ENCODE assay signal across 24 cellular contexts in the genomic region with DNA sequence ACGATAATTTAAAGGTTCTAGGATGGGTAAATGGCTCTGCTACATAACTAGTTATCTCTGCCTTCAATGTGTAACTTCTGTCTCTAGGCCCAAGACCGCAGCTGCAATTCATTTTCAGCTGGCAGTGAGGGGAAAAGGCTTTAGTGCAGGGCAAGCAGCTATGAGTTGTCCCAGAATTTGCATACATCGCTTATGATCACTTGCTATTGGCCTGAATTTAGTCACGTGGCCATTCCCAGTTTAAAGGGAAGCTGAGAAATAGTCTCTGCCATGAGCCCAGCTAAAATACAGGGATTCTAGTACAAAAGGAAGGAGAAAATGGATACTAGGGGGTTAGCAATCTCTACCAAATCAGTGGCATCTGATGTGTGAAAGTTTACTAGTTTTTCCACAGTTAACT.
DNase-seq lines count a peak whose midpoint lies in the region; ATAC-seq, FAIRE-seq and TF ChIP-seq lines count a peak whose summit lies in the region.
"Had no signal": no experiment of that assay in that cellular context is flagged by ENCODE, and none has a peak within 500 bp of the region (broad histone marks: within the 10 kb centered on the region; RNA-seq: fewer than 3 reads in every experiment).

No MANE protein-coding gene starts in this region.

- no peak overlapping the region for H2BK5ac ChIP-seq in H1 (ENCODE audit: low read depth, low read length)
- H2BK5ac ChIP-seq in mesendoderm (ENCODE audit: low read length) = no peak overlapping the region

- POLR2A ChIA-PET in H1 (lab: Charles Lee; ENCODE audit: partially characterized antibody) = no interaction called here

- H3K79me2 ChIP-seq in H1 (ENCODE audit: control insufficient read depth in 1 of 2, insufficient read depth in 2 of 2, low read length in 2 of 2) = no peaks in the 10 kb centered on the region
- no peaks in the 10 kb centered on the region for H3K79me2 ChIP-seq in mesendoderm (ENCODE audit: control insufficient read depth, insufficient read depth, low read length)
- H3K79me2 ChIP-seq: parathyroid adenoma had no signal

- no peaks in the 10 kb centered on the region for H3K23me2 ChIP-seq in H1 (ENCODE audit: low read depth, low read length)

- in situ Hi-C loops in transverse colon (cut with MboI; ENCODE audit: low pct_ligation_motif_present in 1 of 4, low pct_unique_long_range_greater_than_20kb in 1 of 4, low sequenced_read_pairs in 3 of 4) = no loop called here

- intact Hi-C loops in transverse colon (cut with DNase I; ENCODE audit: low total_unique reads) = no loop called here

- no peak overlapping the region for H3K23ac ChIP-seq in H1 (ENCODE audit: insufficient read length)
- H3K23ac ChIP-seq in mesendoderm (ENCODE audit: low read length) = no peak overlapping the region

- H3K9ac ChIP-seq in H1 (replicated peaks in 1 of 4; ENCODE audit: extremely low read depth in 1 of 4, low read depth in 3 of 4, low read length in 3 of 4) (no peak overlapping the region), mesendoderm (ENCODE audit: low read length) (no peak overlapping the region)
- H3K9ac ChIP-seq: parathyroid adenoma had no signal

- H4K5ac ChIP-seq in H1 (ENCODE audit: insufficient read length, low read depth, low read length) = no peak overlapping the region
- no peak overlapping the region for H4K5ac ChIP-seq in mesendoderm (ENCODE audit: low read length)

- H3K4ac ChIP-seq in H1 (replicated peaks; ENCODE audit: insufficient read length, low read depth, low read length) = no peak overlapping the region
- no peak overlapping the region for H3K4ac ChIP-seq in mesendoderm (ENCODE audit: low read depth, low read length)

- H3K4me1 ChIP-seq in H1 (replicated peaks in 1 of 4; ENCODE audit: control insufficient read depth in 3 of 4, insufficient read depth in 4 of 4, low read length in 3 of 4) = no peaks in the 10 kb centered on the region
- H3K4me1 ChIP-seq in mesendoderm (ENCODE audit: control insufficient read depth, low read depth, low read length) = no peaks in the 10 kb centered on the region
- no peaks in the 10 kb centered on the region for H3K4me1 ChIP-seq in transverse colon
- H3K4me1 ChIP-seq: esophagus squamous epithelium, lower lobe of right lung, parathyroid adenoma had no signal

- H2BK15ac ChIP-seq in H1 (ENCODE audit: low read length) = no peak overlapping the region
- no peak overlapping the region for H2BK15ac ChIP-seq in mesendoderm (replicated peaks; ENCODE audit: low read depth)

- H2BK20ac ChIP-seq in H1 (ENCODE audit: low read length) = no peak overlapping the region

- H3K27me3 ChIP-seq in H1 (replicated peaks in 1 of 4; ENCODE audit: control insufficient read depth in 3 of 4, extremely low read depth in 1 of 4, insufficient read depth in 3 of 4, low read length in 3 of 4) (peaks cover 0 to 1% (median 0%) of the 10 kb centered on the region in 4 experiments; a peak in 1 of 7 replicates), mesendoderm (ENCODE audit: insufficient read depth, low read length, poor library complexity) (no peaks in the 10 kb centered on the region), transverse colon (no peaks in the 10 kb centered on the region)
- H3K27me3 ChIP-seq: esophagus squamous epithelium had no signal

- TF ChIP-seq EP300 in H1 (IDR thresholded peaks at IDR 0.05; ENCODE audit: borderline replicate concordance in 1 of 2, low read depth in 2 of 2, low read length in 2 of 2) = no peak
- no peak for TF ChIP-seq EP300 in transverse colon (IDR thresholded peaks at IDR 0.05; ENCODE audit: low read depth)

- no peak overlapping the region for H2BK12ac ChIP-seq in H1 (ENCODE audit: low read depth, low read length)

- H3K56ac ChIP-seq in H1 (replicated peaks; ENCODE audit: insufficient read length, low read depth, low read length) = no peak overlapping the region
- no peak overlapping the region for H3K56ac ChIP-seq in mesendoderm (ENCODE audit: low read length)

- H4K8ac ChIP-seq in H1 (ENCODE audit: extremely low read depth, insufficient read depth, low read length) (no peak overlapping the region), mesendoderm (ENCODE audit: low read depth, low read length) (no peak overlapping the region)

- H3K4me3 ChIP-seq in H1 (ENCODE audit: extremely low read depth in 1 of 4, insufficient read depth in 2 of 4, low read depth in 3 of 4, low read length in 4 of 4) = no peak overlapping the region
- no peak overlapping the region for H3K4me3 ChIP-seq in mesendoderm (ENCODE audit: low read length)
- no peak overlapping the region for H3K4me3 ChIP-seq in transverse colon
- H3K4me3 ChIP-seq: esophagus squamous epithelium, lower lobe of right lung, SK-N-MC had no signal

- no peak overlapping the region for H4K91ac ChIP-seq in H1 (replicated peaks; ENCODE audit: insufficient read length, low read length)

- TF ChIP-seq POLR2A in H1 (IDR thresholded peaks at IDR 0.05; ENCODE audit: control extremely low read depth in 1 of 2, low read depth in 2 of 2, low read length in 2 of 2) (no peak), transverse colon (IDR thresholded peaks at IDR 0.05) (no peak)

- FAIRE-seq in H1 (lab: Jason Lieb, UNC) = no peak
- FAIRE-seq: endometrium, GM18507, small intestine had no signal

- H3K36me3 ChIP-seq in H1 (ENCODE audit: control insufficient read depth in 2 of 4, insufficient read depth in 4 of 4, low read length in 3 of 4) (no peaks in the 10 kb centered on the region), mesendoderm (ENCODE audit: control insufficient read depth, insufficient read depth, low read length) (no peaks in the 10 kb centered on the region), transverse colon (no peaks in the 10 kb centered on the region)
- H3K36me3 ChIP-seq: esophagus squamous epithelium, lower lobe of right lung had no signal

- H3K18ac ChIP-seq in H1 (ENCODE audit: extremely low read depth, low read length) (no peak overlapping the region), mesendoderm (ENCODE audit: low read length) (no peak overlapping the region)

- DNase-seq in ELR (ENCODE audit: low read depth) = peak; percentile 36
- peak; percentile 12 for DNase-seq in M059J (ENCODE audit: low read depth)
- DNase-seq in H1 (ENCODE audit: low read depth in 1 of 2, low spot score in 2 of 2) = no peak
- DNase-seq in mesendoderm = peak; percentile 10
- no peak for DNase-seq in transverse colon
- no peak for DNase-seq in NK-92 treated with Interleukin-12 subunit alpha and Interleukin-12 subunit beta, amount 100 ng/mL, for 24 hours (lab: John Stamatoyannopoulos, UW)
- DNase-seq in HuH-7 (ENCODE audit: low spot score) = no peak
- DNase-seq: activated CD4-positive, alpha-beta T cell treated with anti-CD3 and anti-CD28 coated beads, Interleukin-2, amount 10 ng/mL, durations not matched to agents 24 days and 14 days; activated naive CD4-positive, alpha-beta T cell; activated T-cell treated with anti-CD3 and anti-CD28 coated beads, Interleukin-2, amount 50 U/mL, for 24 hours; esophagus squamous epithelium; head of caudate nucleus; lower lobe of right lung; NCI-H2029 treated with DMSO at 0.1 percent for 48 hours; NCI-H748 treated with DMSO at 0.1 percent for 48 hours; small intestine; T-helper 2 cell had no signal

- CTCF ChIA-PET in H1 (lab: Charles Lee; ENCODE audit: partially characterized antibody) = interaction anchor here (1.5 to 7.2 kb wide), 2 partner anchors 21 to 28 kb away, joined by 3 to 37 read pairs; no protein-coding TSS in a partner anchor

- H3K79me1 ChIP-seq in H1 (ENCODE audit: low read depth, low read length) (no peaks in the 10 kb centered on the region), mesendoderm (ENCODE audit: low read length) (no peaks in the 10 kb centered on the region)

- no peak for TF ChIP-seq RAD21 in H1 (IDR thresholded peaks at IDR 0.05 in 1 of 2, conservative IDR thresholded peaks at IDR 0.05 in 1 of 2; ENCODE audit: low read depth in 2 of 2, low read length in 2 of 2)

- TF ChIP-seq CTCF in H1 (IDR thresholded peaks at IDR 0.05; ENCODE audit: control extremely low read depth in 1 of 3, insufficient read depth in 1 of 3, low read depth in 1 of 3, low read length in 3 of 3) (no peak), transverse colon (IDR thresholded peaks at IDR 0.05) (no peak)

- H2AK5ac ChIP-seq in H1 (ENCODE audit: low read depth, low read length) = no peak overlapping the region
- H2AK5ac ChIP-seq in mesendoderm (ENCODE audit: low read length) = no peak overlapping the region

- no peak overlapping the region for H2AFZ ChIP-seq in H1 (ENCODE audit: low read length)
- H2AFZ ChIP-seq: parathyroid adenoma had no signal

- no peak for ATAC-seq in activated CD4-positive, CD25-positive, alpha-beta regulatory T cell treated with anti-CD3 and anti-CD28 coated beads, Interleukin-2, amount 50 U/mL, for 24 hours
- ATAC-seq: HCT116, lower lobe of right lung had no signal

- no peak overlapping the region for H3K14ac ChIP-seq in H1 (ENCODE audit: insufficient read length)

- no peak overlapping the region for H3K27ac ChIP-seq in H1 (ENCODE audit: low read depth, low read length)
- H3K27ac ChIP-seq in mesendoderm (ENCODE audit: low read depth, low read length) = no peak overlapping the region
- no peak overlapping the region for H3K27ac ChIP-seq in transverse colon
- H3K27ac ChIP-seq: esophagus squamous epithelium, lower lobe of right lung, parathyroid adenoma, SK-N-MC, VCaP had no signal

- no peaks in the 10 kb centered on the region for H4K20me1 ChIP-seq in H1 (replicated peaks in 1 of 2; ENCODE audit: control insufficient read depth in 1 of 2, insufficient read depth in 2 of 2, low read length in 2 of 2)

- peak overlapping the region; percentile 39 for H2BK120ac ChIP-seq in H1 (replicated peaks; ENCODE audit: low read depth, low read length)
- no peak overlapping the region for H2BK120ac ChIP-seq in mesendoderm (ENCODE audit: low read depth, low read length)

- 92% methylated on average over 4 of the region's 4 CpGs; no CpG with 5 or more reads in 1 of the 2 experiments for WGBS in H1 (ENCODE audit: extremely low coverage in 1 of 2, insufficient coverage in 1 of 2, insufficient read length in 1 of 2, insufficient replicate concordance in 2 of 2, low coverage in 1 of 2, low lambda C conversion rate in 2 of 2, missing lambda C conversion rate in 1 of 2), 2 experiments
- WGBS in mesendoderm (ENCODE audit: extremely low coverage, insufficient coverage, low lambda C conversion rate) = no CpG with 5 or more reads among the region's 4 CpGs
- WGBS in transverse colon (ENCODE audit: low coverage in 1 of 2), 2 donors = 74 to 90% methylated on average over 2 to 4 of the region's 4 CpGs

- H3K9me3 ChIP-seq in H1 (ENCODE audit: insufficient read depth in 2 of 2, low read depth in 1 of 2, low read length in 1 of 2) (peaks cover 3 to 4% of the 10 kb centered on the region in 2 experiments; a peak in 3 of 4 replicates), transverse colon (no peaks in the 10 kb centered on the region)
- H3K9me3 ChIP-seq: esophagus squamous epithelium, lower lobe of right lung had no signal

- no peak overlapping the region for H3K4me2 ChIP-seq in H1 (ENCODE audit: insufficient read depth in 1 of 2, low read depth in 2 of 2, low read length in 2 of 2)
- no peak overlapping the region for H3K4me2 ChIP-seq in mesendoderm (ENCODE audit: low read length)

TF ChIP-seq in H1, 55 proteins besides CTCF, POLR2A, EP300 and RAD21 (continues in another document):
- no peak for TF ChIP-seq POLR2AphosphoS5 (IDR thresholded peaks at IDR 0.05; ENCODE audit: low read depth, low read length)
- TF ChIP-seq CHD2 (IDR thresholded peaks at IDR 0.05; ENCODE audit: low read length) = no peak
- no peak for TF ChIP-seq FOSL1 (IDR thresholded peaks at IDR 0.05; ENCODE audit: insufficient read depth, low read depth, low read length)
- TF ChIP-seq BCL11A (IDR thresholded peaks at IDR 0.05; ENCODE audit: low read depth in 2 of 2, low read length in 2 of 2) = no peak

Comparison
In these comparisons a context has a peak if more than half of its experiments do, and no peak if none do; other contexts are left out.
1. DNase-seq: peak in ELR (single experiment), M059J (single experiment) and mesendoderm (single experiment); none in H1 (0 of 2), transverse colon (single experiment), NK-92 treated with Interleukin-12 subunit alpha and Interleukin-12 subunit beta, amount 100 ng/mL, for 24 hours (single experiment) and HuH-7 (single experiment).